8 cellular contexts compared by ENCODE assay signal in the genomic region with DNA sequence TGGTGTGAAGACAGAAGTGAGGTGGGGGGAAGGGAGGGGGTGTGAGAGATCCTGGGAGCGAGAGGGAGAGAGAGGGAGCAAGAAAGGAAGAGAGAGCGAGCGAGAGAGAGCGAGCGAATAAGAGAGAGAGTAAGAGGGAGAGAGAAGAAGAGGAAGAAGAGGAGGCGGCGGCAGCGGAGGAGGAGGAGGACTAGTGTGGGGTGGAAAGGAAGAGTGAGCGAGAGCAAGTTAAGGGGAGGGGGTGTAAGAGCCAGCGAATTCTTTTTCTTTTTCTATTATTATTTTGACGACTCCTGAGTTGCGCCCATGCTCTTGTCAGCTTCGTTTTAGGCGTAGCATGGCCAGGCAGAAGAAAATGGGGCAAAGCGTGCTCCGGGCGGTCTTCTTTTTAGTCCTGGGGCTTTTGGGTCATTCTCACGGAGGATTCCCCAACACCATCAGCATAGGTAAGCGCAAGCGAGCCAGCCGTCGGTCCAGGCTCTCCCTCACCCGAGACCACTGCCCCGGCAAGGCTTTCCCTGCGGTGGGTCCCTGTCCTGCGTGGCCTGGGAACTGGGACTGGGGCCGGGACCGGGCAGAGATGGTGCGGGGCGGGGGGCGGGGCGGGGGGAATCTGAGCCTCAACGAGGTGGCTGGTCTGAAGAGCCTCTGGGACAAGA. TPM values are rescaled to one million over a fixed set of nuclear protein-coding genes. Genes with fewer than 3 reads are reported as not detected.
DNase-seq lines count a peak whose midpoint lies in the region; ATAC-seq and TF ChIP-seq lines count a peak whose summit lies in the region.

Gene GRIA3, plus strand, starts transcription at position 80 of the 659 bp plus-strand sequence. Its CDS starts 258 bp downstream, at position 338.

- POLR2A ChIA-PET in activated CD4-positive, alpha-beta memory T cell treated with anti-CD3 and anti-CD28 coated beads, Interleukin-2, amount 10 ng/mL, durations not matched to agents 7 days and 5 days (lab: Charles Lee): no interaction called here

- 35% methylated on average over 5 of the region's 33 CpGs; no CpG with 5 or more reads in 1 of the 2 donors for WGBS in gastroesophageal sphincter (ENCODE audit: low coverage in 1 of 2), 2 donors

- H3K9me3 ChIP-seq in DND-41 (ENCODE audit: insufficient read depth, low read length, severe bottlenecking) (no peaks in the 10 kb centered on the region), T-helper 17 cell (ENCODE audit: control insufficient read depth, low read length, poor library complexity, severe bottlenecking) (no peaks in the 10 kb centered on the region), gastroesophageal sphincter (no peaks in the 10 kb centered on the region), parathyroid adenoma (ENCODE audit: control insufficient read depth, low read length) (no peaks in the 10 kb centered on the region)

- H3K27me3 Mint-ChIP-seq in T-helper 17 cell: peaks cover 23% of the 10 kb centered on the region
- peaks cover 16% of the 10 kb centered on the region for H3K27me3 Mint-ChIP-seq in activated CD4-positive, alpha-beta memory T cell treated with anti-CD3 and anti-CD28 coated beads, Interleukin-2, amount 10 ng/mL, durations not matched to agents 7 days and 5 days

- peaks cover 8% of the 10 kb centered on the region for H3K4me1 Mint-ChIP-seq in T-helper 17 cell
- no peaks in the 10 kb centered on the region for H3K4me1 Mint-ChIP-seq in activated CD4-positive, alpha-beta memory T cell treated with anti-CD3 and anti-CD28 coated beads, Interleukin-2, amount 10 ng/mL, durations not matched to agents 7 days and 5 days

- H3K9ac ChIP-seq in DND-41 (ENCODE audit: low read depth, low read length): no peak within 1 kb of the TSS
- no peak within 1 kb of the TSS for H3K9ac ChIP-seq in parathyroid adenoma

- ATAC-seq in DND-41 (ENCODE audit: insufficient read depth, low read depth) (no peak), T-helper 17 cell (no peak), gastroesophageal sphincter (peak; percentile 32), GM21423 (IDR thresholded peaks at IDR 0.05; ENCODE audit: unreplicated experiment) (no peak)

- H3K4me3 Mint-ChIP-seq in T-helper 17 cell: peak within 1 kb of the TSS; percentile 86
- no peak within 1 kb of the TSS for H3K4me3 Mint-ChIP-seq in activated CD4-positive, alpha-beta memory T cell treated with anti-CD3 and anti-CD28 coated beads, Interleukin-2, amount 10 ng/mL, durations not matched to agents 7 days and 5 days

- H2AFZ ChIP-seq in DND-41 (ENCODE audit: low read depth, low read length) (no peak within 1 kb of the TSS), parathyroid adenoma (peak within 1 kb of the TSS; percentile 77)

- H3K27ac ChIP-seq in DND-41 (ENCODE audit: low read length) (no peak within 1 kb of the TSS), gastroesophageal sphincter (no peak within 1 kb of the TSS), parathyroid adenoma (peak within 1 kb of the TSS; percentile 53)

- no peaks in the 10 kb centered on the region for H3K36me3 Mint-ChIP-seq in T-helper 17 cell (ENCODE audit: low read depth)
- no peaks in the 10 kb centered on the region for H3K36me3 Mint-ChIP-seq in activated CD4-positive, alpha-beta memory T cell treated with anti-CD3 and anti-CD28 coated beads, Interleukin-2, amount 10 ng/mL, durations not matched to agents 7 days and 5 days (ENCODE audit: low read depth)

- H3K4me1 ChIP-seq in DND-41 (ENCODE audit: insufficient read depth, low read length): no peaks in the 10 kb centered on the region
- H3K4me1 ChIP-seq in gastroesophageal sphincter: peaks cover 0 to 13% (median 0%) of the 10 kb centered on the region in 3 donors
- H3K4me1 ChIP-seq in parathyroid adenoma: no peaks in the 10 kb centered on the region

- TF ChIP-seq EP300 in gastroesophageal sphincter (IDR thresholded peaks at IDR 0.05): no peak

- no peaks in the 10 kb centered on the region for H4K20me1 ChIP-seq in DND-41 (ENCODE audit: insufficient read depth, low read length)

- no peak for TF ChIP-seq POLR2A in gastroesophageal sphincter (IDR thresholded peaks at IDR 0.05)

- H3K4me3 ChIP-seq in DND-41 (ENCODE audit: low read depth in 1 of 2, low read length in 2 of 2) (no peak within 1 kb of the TSS), gastroesophageal sphincter (peak within 1 kb of the TSS; percentile 14 to 46), parathyroid adenoma (ENCODE audit: low read depth, low read length) (peak within 1 kb of the TSS; percentile 37)

- H3K79me2 ChIP-seq in DND-41 (ENCODE audit: insufficient read depth, low read length): no peaks in the 10 kb centered on the region
- H3K79me2 ChIP-seq in parathyroid adenoma: no peaks in the 10 kb centered on the region

- no peaks in the 10 kb centered on the region for H3K36me3 ChIP-seq in DND-41 (ENCODE audit: insufficient read depth, low read length)
- no peaks in the 10 kb centered on the region for H3K36me3 ChIP-seq in gastroesophageal sphincter
- H3K36me3 ChIP-seq in parathyroid adenoma (ENCODE audit: control insufficient read depth, insufficient read depth, low read length): no peaks in the 10 kb centered on the region

- H3K9me3 Mint-ChIP-seq in activated CD4-positive, alpha-beta memory T cell treated with anti-CD3 and anti-CD28 coated beads, Interleukin-2, amount 10 ng/mL, durations not matched to agents 7 days and 5 days: no peaks in the 10 kb centered on the region

- H3K27ac Mint-ChIP-seq in T-helper 17 cell: no peak within 1 kb of the TSS
- H3K27ac Mint-ChIP-seq in activated CD4-positive, alpha-beta memory T cell treated with anti-CD3 and anti-CD28 coated beads, Interleukin-2, amount 10 ng/mL, durations not matched to agents 7 days and 5 days: no peak within 1 kb of the TSS

- H3K4me2 ChIP-seq in DND-41 (ENCODE audit: insufficient read depth, low read length) (no peak within 1 kb of the TSS), parathyroid adenoma (ENCODE audit: low read length) (peak within 1 kb of the TSS; percentile 57)

- no peak for TF ChIP-seq CTCF in DND-41 (IDR thresholded peaks at IDR 0.05; ENCODE audit: borderline replicate concordance, extremely low read depth, low read length, poor library complexity, severe bottlenecking)
- no peak for TF ChIP-seq CTCF in gastroesophageal sphincter (IDR thresholded peaks at IDR 0.05)
- TF ChIP-seq CTCF in parathyroid adenoma (IDR thresholded peaks at IDR 0.05): no peak

- DNase-seq in DND-41: peak; percentile 3
- DNase-seq in T-helper 17 cell: no peak
- no peak for DNase-seq in central memory CD4-positive, alpha-beta T cell
- no peak for DNase-seq in DMS 273 treated with DMSO at 0.1 percent for 48 hours (lab: John Stamatoyannopoulos, UW)
- DNase-seq in activated CD4-positive, alpha-beta memory T cell treated with anti-CD3 and anti-CD28 coated beads, Interleukin-2, amount 10 ng/mL, durations not matched to agents 7 days and 5 days: no peak

- CTCF ChIA-PET in activated CD4-positive, alpha-beta memory T cell treated with anti-CD3 and anti-CD28 coated beads, Interleukin-2, amount 10 ng/mL, durations not matched to agents 7 days and 5 days (lab: Charles Lee): no interaction called here

- H3K27me3 ChIP-seq in DND-41 (ENCODE audit: insufficient read depth, low read length, poor library complexity): no peaks in the 10 kb centered on the region
- no peaks in the 10 kb centered on the region for H3K27me3 ChIP-seq in gastroesophageal sphincter
- no peaks in the 10 kb centered on the region for H3K27me3 ChIP-seq in parathyroid adenoma (ENCODE audit: control insufficient read depth, insufficient read depth, low read length)

RNA-seq across cellular contexts. Expression of gene GRIA3, which starts in this region (rescaled TPM):
- under 1 TPM; 0.34 to 0.90 TPM for total RNA-seq in T-helper 17 cell
- 1 to 10 TPM in 2 of 4 donors, under 1 TPM in 2; 0.07 to 2.5 (median 1.1) TPM for total RNA-seq in gastroesophageal sphincter
- not detected for total RNA-seq in activated CD4-positive, alpha-beta memory T cell treated with anti-CD3 and anti-CD28 coated beads, Interleukin-2, amount 10 ng/mL, durations not matched to agents 7 days and 5 days

Comparison
In these comparisons a context has a peak if more than half of its experiments do, and no peak if none do; other contexts are left out.
1. H3K4me3 ChIP-seq: peak in gastroesophageal sphincter (2 of 2) and parathyroid adenoma (single experiment); none in DND-41 (0 of 2).